Comparison of ENCODE assay signal across 1 cellular context in the genomic region with DNA sequence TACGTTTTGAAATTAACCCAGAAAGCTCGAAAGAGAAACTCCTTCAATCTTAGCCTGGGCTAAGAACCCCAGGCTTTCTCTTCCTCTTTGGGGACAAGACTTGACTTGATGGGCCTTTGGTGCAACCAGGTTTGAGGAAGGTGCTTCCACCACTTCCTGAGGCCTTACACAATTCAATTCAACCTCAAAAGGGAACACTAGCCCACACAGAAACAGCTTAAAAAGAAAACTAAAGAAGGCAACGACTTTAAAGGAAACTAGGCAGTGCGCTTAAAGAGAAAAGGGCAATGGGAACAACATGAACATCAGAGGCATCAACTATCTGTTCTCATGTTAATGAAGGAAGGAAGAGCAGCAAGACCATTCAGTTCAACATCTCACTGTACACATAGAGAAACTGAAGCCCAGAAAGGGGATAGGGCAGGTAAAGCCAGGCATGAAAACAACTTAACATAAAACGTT.
TF ChIP-seq lines count a peak whose summit lies in the region.

No MANE protein-coding gene starts in this region.

TF ChIP-seq in GM12878, 131 proteins besides CTCF, POLR2A, EP300 and RAD21 (continued from another document and continues in another):
- TF ChIP-seq, protein P1, sequence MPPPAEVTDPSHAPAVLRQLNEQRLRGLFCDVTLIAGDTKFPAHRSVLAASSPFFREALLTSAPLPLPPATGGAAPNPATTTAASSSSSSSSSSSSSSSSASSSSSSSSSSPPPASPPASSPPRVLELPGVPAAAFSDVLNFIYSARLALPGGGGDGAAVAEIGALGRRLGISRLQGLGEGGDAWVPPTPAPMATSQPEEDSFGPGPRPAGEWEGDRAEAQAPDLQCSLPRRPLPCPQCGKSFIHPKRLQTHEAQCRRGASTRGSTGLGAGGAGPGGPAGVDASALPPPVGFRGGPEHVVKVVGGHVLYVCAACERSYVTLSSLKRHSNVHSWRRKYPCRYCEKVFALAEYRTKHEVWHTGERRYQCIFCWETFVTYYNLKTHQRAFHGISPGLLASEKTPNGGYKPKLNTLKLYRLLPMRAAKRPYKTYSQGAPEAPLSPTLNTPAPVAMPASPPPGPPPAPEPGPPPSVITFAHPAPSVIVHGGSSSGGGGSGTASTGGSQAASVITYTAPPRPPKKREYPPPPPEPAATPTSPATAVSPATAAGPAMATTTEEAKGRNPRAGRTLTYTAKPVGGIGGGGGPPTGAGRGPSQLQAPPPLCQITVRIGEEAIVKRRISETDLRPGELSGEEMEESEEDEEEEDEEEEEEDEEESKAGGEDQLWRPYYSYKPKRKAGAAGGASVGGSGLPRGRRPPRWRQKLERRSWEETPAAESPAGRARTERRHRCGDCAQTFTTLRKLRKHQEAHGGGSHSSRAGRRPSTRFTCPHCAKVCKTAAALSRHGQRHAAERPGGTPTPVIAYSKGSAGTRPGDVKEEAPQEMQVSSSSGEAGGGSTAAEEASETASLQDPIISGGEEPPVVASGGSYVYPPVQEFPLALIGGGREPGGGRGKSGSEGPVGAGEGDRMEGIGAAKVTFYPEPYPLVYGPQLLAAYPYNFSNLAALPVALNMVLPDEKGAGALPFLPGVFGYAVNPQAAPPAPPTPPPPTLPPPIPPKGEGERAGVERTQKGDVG (CRISPR knock-in tag; IDR thresholded peaks at IDR 0.05), result no peak
- TF ChIP-seq NRF1 (conservative IDR thresholded peaks at IDR 0.05; ENCODE audit: low read depth, low read length) (no peak), BCL11A (IDR thresholded peaks at IDR 0.05; ENCODE audit: low read depth, low read length) (peak; percentile 79), FOXM1 (IDR thresholded peaks at IDR 0.05; ENCODE audit: low read depth, low read length) (peak; percentile 85; the same call in 1 of the 2 replicates), SMAD5 (IDR thresholded peaks at IDR 0.05; ENCODE audit: low read depth) (no peak), RBBP5 (conservative IDR thresholded peaks at IDR 0.05) (no peak), CBFB (IDR thresholded peaks at IDR 0.05; ENCODE audit: low read depth) (peak; percentile 76), TCF7 (IDR thresholded peaks at IDR 0.05; ENCODE audit: borderline replicate concordance) (peak; percentile 53; the same call in 1 of the 2 replicates), SP1 (IDR thresholded peaks at IDR 0.05; ENCODE audit: low read depth, low read length) (no peak), SUZ12 (IDR thresholded peaks at IDR 0.05; ENCODE audit: unreplicated experiment) (no peak), MEF2B (IDR thresholded peaks at IDR 0.05; ENCODE audit: partially characterized antibody, poor library complexity, severe bottlenecking) (peak; percentile 55), JUNB (IDR thresholded peaks at IDR 0.05) (0 out of 2 replicates have a peak, but pooled peaks have one; percentile 30), ASH2L (IDR thresholded peaks at IDR 0.05; ENCODE audit: borderline replicate concordance, low read depth) (no peak), MEF2A (IDR thresholded peaks at IDR 0.05; ENCODE audit: insufficient read depth, low read depth, low read length) (peak; percentile 64; the same call in 1 of the 2 replicates), SMAD1 (IDR thresholded peaks at IDR 0.05; ENCODE audit: low read depth, partially characterized antibody) (no peak), SMARCA5 (IDR thresholded peaks at IDR 0.05) (peak; percentile 76), KAT2A (conservative IDR thresholded peaks at IDR 0.05; ENCODE audit: control insufficient read depth, low read depth, low read length) (no peak), ZSCAN29 (IDR thresholded peaks at IDR 0.05) (no peak), CREB1 (IDR thresholded peaks at IDR 0.05; ENCODE audit: low read depth) (no peak), DPF2 (IDR thresholded peaks at IDR 0.05) (peak; percentile 88), RB1 (IDR thresholded peaks at IDR 0.05; ENCODE audit: borderline replicate concordance) (no peak), YBX1 (IDR thresholded peaks at IDR 0.05) (no peak), BRCA1 (IDR thresholded peaks at IDR 0.05; ENCODE audit: low read depth, low read length) (no peak), IKZF2 (IDR thresholded peaks at IDR 0.05) (peak; percentile 98), POLR2AphosphoS2 (IDR thresholded peaks at IDR 0.05; ENCODE audit: low read depth, low read length) (no peak), STAT3 (IDR thresholded peaks at IDR 0.05; ENCODE audit: low read depth, low read length) (no peak), CHD2 (IDR thresholded peaks at IDR 0.05; ENCODE audit: borderline replicate concordance, low read depth, low read length) (no peak), TARDBP (IDR thresholded peaks at IDR 0.05; ENCODE audit: borderline replicate concordance) (no peak), NR2F1 (conservative IDR thresholded peaks at IDR 0.05) (no peak), BHLHE40 (IDR thresholded peaks at IDR 0.05; ENCODE audit: borderline replicate concordance in 1 of 2, low read depth in 2 of 2, low read length in 1 of 2) (peak; percentile 7 to 15; a peak in 1 of 4 replicates), ESRRA (IDR thresholded peaks at IDR 0.05; ENCODE audit: low read length) (no peak), NBN (IDR thresholded peaks at IDR 0.05) (peak; percentile 88), ZZZ3 (IDR thresholded peaks at IDR 0.05; ENCODE audit: control insufficient read depth, insufficient read length, low read depth) (no peak), RELA (IDR thresholded peaks at IDR 0.05; ENCODE audit: borderline replicate concordance, partially characterized antibody) (no peak), JUND (IDR thresholded peaks at IDR 0.05; ENCODE audit: low read depth, low read length) (no peak), HCFC1 (IDR thresholded peaks at IDR 0.05; ENCODE audit: low read length) (no peak), RUNX3 (IDR thresholded peaks at IDR 0.05; ENCODE audit: low read length) (peak; percentile 97), ZNF384 (IDR thresholded peaks at IDR 0.05; ENCODE audit: borderline replicate concordance, low read depth, low read length) (no peak), TCF12 (IDR thresholded peaks at IDR 0.05; ENCODE audit: low read depth, low read length) (no peak), CREM (IDR thresholded peaks at IDR 0.05; ENCODE audit: low read depth) (no peak)
- TF ChIP-seq, protein P2, sequence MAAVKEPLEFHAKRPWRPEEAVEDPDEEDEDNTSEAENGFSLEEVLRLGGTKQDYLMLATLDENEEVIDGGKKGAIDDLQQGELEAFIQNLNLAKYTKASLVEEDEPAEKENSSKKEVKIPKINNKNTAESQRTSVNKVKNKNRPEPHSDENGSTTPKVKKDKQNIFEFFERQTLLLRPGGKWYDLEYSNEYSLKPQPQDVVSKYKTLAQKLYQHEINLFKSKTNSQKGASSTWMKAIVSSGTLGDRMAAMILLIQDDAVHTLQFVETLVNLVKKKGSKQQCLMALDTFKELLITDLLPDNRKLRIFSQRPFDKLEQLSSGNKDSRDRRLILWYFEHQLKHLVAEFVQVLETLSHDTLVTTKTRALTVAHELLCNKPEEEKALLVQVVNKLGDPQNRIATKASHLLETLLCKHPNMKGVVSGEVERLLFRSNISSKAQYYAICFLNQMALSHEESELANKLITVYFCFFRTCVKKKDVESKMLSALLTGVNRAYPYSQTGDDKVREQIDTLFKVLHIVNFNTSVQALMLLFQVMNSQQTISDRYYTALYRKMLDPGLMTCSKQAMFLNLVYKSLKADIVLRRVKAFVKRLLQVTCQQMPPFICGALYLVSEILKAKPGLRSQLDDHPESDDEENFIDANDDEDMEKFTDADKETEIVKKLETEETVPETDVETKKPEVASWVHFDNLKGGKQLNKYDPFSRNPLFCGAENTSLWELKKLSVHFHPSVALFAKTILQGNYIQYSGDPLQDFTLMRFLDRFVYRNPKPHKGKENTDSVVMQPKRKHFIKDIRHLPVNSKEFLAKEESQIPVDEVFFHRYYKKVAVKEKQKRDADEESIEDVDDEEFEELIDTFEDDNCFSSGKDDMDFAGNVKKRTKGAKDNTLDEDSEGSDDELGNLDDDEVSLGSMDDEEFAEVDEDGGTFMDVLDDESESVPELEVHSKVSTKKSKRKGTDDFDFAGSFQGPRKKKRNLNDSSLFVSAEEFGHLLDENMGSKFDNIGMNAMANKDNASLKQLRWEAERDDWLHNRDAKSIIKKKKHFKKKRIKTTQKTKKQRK (IDR thresholded peaks at IDR 0.05; ENCODE audit: low read depth, low read length), result no peak
- TF ChIP-seq, protein P3, sequence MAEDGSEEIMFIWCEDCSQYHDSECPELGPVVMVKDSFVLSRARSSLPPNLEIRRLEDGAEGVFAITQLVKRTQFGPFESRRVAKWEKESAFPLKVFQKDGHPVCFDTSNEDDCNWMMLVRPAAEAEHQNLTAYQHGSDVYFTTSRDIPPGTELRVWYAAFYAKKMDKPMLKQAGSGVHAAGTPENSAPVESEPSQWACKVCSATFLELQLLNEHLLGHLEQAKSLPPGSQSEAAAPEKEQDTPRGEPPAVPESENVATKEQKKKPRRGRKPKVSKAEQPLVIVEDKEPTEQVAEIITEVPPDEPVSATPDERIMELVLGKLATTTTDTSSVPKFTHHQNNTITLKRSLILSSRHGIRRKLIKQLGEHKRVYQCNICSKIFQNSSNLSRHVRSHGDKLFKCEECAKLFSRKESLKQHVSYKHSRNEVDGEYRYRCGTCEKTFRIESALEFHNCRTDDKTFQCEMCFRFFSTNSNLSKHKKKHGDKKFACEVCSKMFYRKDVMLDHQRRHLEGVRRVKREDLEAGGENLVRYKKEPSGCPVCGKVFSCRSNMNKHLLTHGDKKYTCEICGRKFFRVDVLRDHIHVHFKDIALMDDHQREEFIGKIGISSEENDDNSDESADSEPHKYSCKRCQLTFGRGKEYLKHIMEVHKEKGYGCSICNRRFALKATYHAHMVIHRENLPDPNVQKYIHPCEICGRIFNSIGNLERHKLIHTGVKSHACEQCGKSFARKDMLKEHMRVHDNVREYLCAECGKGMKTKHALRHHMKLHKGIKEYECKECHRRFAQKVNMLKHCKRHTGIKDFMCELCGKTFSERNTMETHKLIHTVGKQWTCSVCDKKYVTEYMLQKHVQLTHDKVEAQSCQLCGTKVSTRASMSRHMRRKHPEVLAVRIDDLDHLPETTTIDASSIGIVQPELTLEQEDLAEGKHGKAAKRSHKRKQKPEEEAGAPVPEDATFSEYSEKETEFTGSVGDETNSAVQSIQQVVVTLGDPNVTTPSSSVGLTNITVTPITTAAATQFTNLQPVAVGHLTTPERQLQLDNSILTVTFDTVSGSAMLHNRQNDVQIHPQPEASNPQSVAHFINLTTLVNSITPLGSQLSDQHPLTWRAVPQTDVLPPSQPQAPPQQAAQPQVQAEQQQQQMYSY (CRISPR knock-in tag; IDR thresholded peaks at IDR 0.05), result no peak
- TF ChIP-seq, protein P4, sequence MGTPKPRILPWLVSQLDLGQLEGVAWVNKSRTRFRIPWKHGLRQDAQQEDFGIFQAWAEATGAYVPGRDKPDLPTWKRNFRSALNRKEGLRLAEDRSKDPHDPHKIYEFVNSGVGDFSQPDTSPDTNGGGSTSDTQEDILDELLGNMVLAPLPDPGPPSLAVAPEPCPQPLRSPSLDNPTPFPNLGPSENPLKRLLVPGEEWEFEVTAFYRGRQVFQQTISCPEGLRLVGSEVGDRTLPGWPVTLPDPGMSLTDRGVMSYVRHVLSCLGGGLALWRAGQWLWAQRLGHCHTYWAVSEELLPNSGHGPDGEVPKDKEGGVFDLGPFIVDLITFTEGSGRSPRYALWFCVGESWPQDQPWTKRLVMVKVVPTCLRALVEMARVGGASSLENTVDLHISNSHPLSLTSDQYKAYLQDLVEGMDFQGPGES (IDR thresholded peaks at IDR 0.05), result no peak
- TF ChIP-seq, protein P5, sequence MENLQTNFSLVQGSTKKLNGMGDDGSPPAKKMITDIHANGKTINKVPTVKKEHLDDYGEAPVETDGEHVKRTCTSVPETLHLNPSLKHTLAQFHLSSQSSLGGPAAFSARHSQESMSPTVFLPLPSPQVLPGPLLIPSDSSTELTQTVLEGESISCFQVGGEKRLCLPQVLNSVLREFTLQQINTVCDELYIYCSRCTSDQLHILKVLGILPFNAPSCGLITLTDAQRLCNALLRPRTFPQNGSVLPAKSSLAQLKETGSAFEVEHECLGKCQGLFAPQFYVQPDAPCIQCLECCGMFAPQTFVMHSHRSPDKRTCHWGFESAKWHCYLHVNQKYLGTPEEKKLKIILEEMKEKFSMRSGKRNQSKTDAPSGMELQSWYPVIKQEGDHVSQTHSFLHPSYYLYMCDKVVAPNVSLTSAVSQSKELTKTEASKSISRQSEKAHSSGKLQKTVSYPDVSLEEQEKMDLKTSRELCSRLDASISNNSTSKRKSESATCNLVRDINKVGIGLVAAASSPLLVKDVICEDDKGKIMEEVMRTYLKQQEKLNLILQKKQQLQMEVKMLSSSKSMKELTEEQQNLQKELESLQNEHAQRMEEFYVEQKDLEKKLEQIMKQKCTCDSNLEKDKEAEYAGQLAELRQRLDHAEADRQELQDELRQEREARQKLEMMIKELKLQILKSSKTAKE (IDR thresholded peaks at IDR 0.05; ENCODE audit: low read depth, poor library complexity, severe bottlenecking), result peak; percentile 91
- TF ChIP-seq, protein P6, sequence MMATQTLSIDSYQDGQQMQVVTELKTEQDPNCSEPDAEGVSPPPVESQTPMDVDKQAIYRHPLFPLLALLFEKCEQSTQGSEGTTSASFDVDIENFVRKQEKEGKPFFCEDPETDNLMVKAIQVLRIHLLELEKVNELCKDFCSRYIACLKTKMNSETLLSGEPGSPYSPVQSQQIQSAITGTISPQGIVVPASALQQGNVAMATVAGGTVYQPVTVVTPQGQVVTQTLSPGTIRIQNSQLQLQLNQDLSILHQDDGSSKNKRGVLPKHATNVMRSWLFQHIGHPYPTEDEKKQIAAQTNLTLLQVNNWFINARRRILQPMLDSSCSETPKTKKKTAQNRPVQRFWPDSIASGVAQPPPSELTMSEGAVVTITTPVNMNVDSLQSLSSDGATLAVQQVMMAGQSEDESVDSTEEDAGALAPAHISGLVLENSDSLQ (IDR thresholded peaks at IDR 0.05), result 0 out of 2 replicates have a peak, but pooled peaks have one; percentile 9
- TF ChIP-seq, protein P7, sequence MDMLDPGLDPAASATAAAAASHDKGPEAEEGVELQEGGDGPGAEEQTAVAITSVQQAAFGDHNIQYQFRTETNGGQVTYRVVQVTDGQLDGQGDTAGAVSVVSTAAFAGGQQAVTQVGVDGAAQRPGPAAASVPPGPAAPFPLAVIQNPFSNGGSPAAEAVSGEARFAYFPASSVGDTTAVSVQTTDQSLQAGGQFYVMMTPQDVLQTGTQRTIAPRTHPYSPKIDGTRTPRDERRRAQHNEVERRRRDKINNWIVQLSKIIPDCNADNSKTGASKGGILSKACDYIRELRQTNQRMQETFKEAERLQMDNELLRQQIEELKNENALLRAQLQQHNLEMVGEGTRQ (IDR thresholded peaks at IDR 0.05; ENCODE audit: borderline replicate concordance, low read depth, low read length), result no peak
- TF ChIP-seq, protein P8, sequence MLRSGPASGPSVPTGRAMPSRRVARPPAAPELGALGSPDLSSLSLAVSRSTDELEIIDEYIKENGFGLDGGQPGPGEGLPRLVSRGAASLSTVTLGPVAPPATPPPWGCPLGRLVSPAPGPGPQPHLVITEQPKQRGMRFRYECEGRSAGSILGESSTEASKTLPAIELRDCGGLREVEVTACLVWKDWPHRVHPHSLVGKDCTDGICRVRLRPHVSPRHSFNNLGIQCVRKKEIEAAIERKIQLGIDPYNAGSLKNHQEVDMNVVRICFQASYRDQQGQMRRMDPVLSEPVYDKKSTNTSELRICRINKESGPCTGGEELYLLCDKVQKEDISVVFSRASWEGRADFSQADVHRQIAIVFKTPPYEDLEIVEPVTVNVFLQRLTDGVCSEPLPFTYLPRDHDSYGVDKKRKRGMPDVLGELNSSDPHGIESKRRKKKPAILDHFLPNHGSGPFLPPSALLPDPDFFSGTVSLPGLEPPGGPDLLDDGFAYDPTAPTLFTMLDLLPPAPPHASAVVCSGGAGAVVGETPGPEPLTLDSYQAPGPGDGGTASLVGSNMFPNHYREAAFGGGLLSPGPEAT (IDR thresholded peaks at IDR 0.05; ENCODE audit: low read depth), result peak; percentile 92; the same call in 1 of the 2 replicates
